Comparison of ENCODE assay signal across 11 cellular contexts in genomic region chr6:14035448-14035847, GRCh38.
A peak's percentile ranks its signal among the peaks of the same experiment; 100 is the strongest.
DNase-seq lines count a peak whose midpoint lies in the region; ATAC-seq and TF ChIP-seq lines count a peak whose summit lies in the region.
"Had no signal": no experiment of that assay in that cellular context is flagged by ENCODE, and none has a peak within 500 bp of the region (broad histone marks: within the 10 kb centered on the region; RNA-seq: fewer than 3 reads in every experiment).

No MANE protein-coding gene starts in this region.

- DNase-seq in BJ (ENCODE audit: low read depth) (peak; percentile 61), LoVo (ENCODE audit: low spot score) (peak; percentile 9), epithelial cell of esophagus (ENCODE audit: low read depth) (peak; percentile 53), mesothelial cell of epicardium (ENCODE audit: low spot score in 2 of 2, unreplicated experiment in 2 of 2) (no peak), spleen (no peak)
- DNase-seq in activated CD8-positive, alpha-beta T cell treated with anti-CD3 and anti-CD28 coated beads for 36 hours: no peak
- DNase-seq: activated gamma-delta T cell treated with Interleukin-2 at 50 U/mL for 16 hours, DMS79, transverse colon had no signal

- H3K4me3 ChIP-seq in BJ (ENCODE audit: low read depth, low read length) (no peak overlapping the region), epithelial cell of esophagus (ENCODE audit: low read length) (no peak overlapping the region), spleen (no peak overlapping the region)
- H3K4me3 ChIP-seq: transverse colon had no signal

- H3K27me3 ChIP-seq in BJ (ENCODE audit: control insufficient read depth, insufficient read depth, low read length): no peaks in the 10 kb centered on the region
- peaks cover 0 to 38% (median 0%) of the 10 kb centered on the region in 7 donors for H3K27me3 ChIP-seq in spleen (replicated peaks in 1 of 7)

- no peaks in the 10 kb centered on the region for H3K36me3 Mint-ChIP-seq in mesothelial cell of epicardium
- no peaks in the 10 kb centered on the region for H3K36me3 Mint-ChIP-seq in activated CD8-positive, alpha-beta T cell treated with anti-CD3 and anti-CD28 coated beads for 36 hours (ENCODE audit: low read depth)

- TF ChIP-seq CTCF in BJ (IDR thresholded peaks at IDR 0.05; ENCODE audit: insufficient read depth, low read depth, low read length): no peak
- TF ChIP-seq CTCF in epithelial cell of esophagus (IDR thresholded peaks at IDR 0.05; ENCODE audit: insufficient read depth, low read depth, low read length, missing control alignments): no peak
- no peak for TF ChIP-seq CTCF in mesothelial cell of epicardium (IDR thresholded peaks at IDR 0.05; ENCODE audit: unreplicated experiment)
- no peak for TF ChIP-seq CTCF in activated CD8-positive, alpha-beta T cell treated with anti-CD3 and anti-CD28 coated beads for 36 hours (IDR thresholded peaks at IDR 0.05)
- TF ChIP-seq CTCF in spleen (IDR thresholded peaks at IDR 0.05 in 8 of 11, conservative IDR thresholded peaks at IDR 0.05 in 3 of 11): no peak

- no peaks in the 10 kb centered on the region for H3K4me1 ChIP-seq in spleen
- H3K4me1 ChIP-seq: transverse colon had no signal

- H3K4me1 Mint-ChIP-seq in mesothelial cell of epicardium: peaks cover 30% of the 10 kb centered on the region
- H3K4me1 Mint-ChIP-seq in activated CD8-positive, alpha-beta T cell treated with anti-CD3 and anti-CD28 coated beads for 36 hours (ENCODE audit: low read depth): peaks cover 1% of the 10 kb centered on the region

- peak overlapping the region; percentile 72 for H3K27ac Mint-ChIP-seq in mesothelial cell of epicardium
- no peak overlapping the region for H3K27ac Mint-ChIP-seq in activated CD8-positive, alpha-beta T cell treated with anti-CD3 and anti-CD28 coated beads for 36 hours

- no peak overlapping the region for H3K4me3 Mint-ChIP-seq in mesothelial cell of epicardium
- no peak overlapping the region for H3K4me3 Mint-ChIP-seq in activated CD8-positive, alpha-beta T cell treated with anti-CD3 and anti-CD28 coated beads for 36 hours

- H3K9me3 ChIP-seq in spleen: no peaks in the 10 kb centered on the region
- H3K9me3 ChIP-seq: transverse colon had no signal

- POLR2A ChIA-PET in BJ (lab: Charles Lee): no interaction called here
- POLR2A ChIA-PET in activated CD8-positive, alpha-beta T cell treated with anti-CD3 and anti-CD28 coated beads for 36 hours (lab: Charles Lee): no interaction called here

- intact Hi-C loops in activated CD8-positive, alpha-beta T cell treated with anti-CD3 and anti-CD28 coated beads for 36 hours (cut with micrococcal nuclease): no loop called here
- intact Hi-C loops in spleen (cut with DNase I; ENCODE audit: low total_unique reads): no loop called here

- H3K9me3 Mint-ChIP-seq in mesothelial cell of epicardium: peaks cover 20% of the 10 kb centered on the region
- H3K9me3 Mint-ChIP-seq in activated CD8-positive, alpha-beta T cell treated with anti-CD3 and anti-CD28 coated beads for 36 hours: no peaks in the 10 kb centered on the region

- CTCF ChIA-PET in BJ (lab: Yijun Ruan, JAX): interaction anchor here (1.3 to 1.9 kb wide), 5 partner anchors 8 to 31 kb away, joined by 3 to 9 read pairs (median 4); no protein-coding TSS in a partner anchor
- CTCF ChIA-PET in activated CD8-positive, alpha-beta T cell treated with anti-CD3 and anti-CD28 coated beads for 36 hours (lab: Charles Lee): interaction anchor here (0.6 to 5.1 kb wide), 6 partner anchors 9 to 109 kb away, joined by 3 to 45 read pairs (median 4); no protein-coding TSS in a partner anchor

- H3K27me3 Mint-ChIP-seq in mesothelial cell of epicardium (ENCODE audit: low read depth): no peaks in the 10 kb centered on the region
- H3K27me3 Mint-ChIP-seq in activated CD8-positive, alpha-beta T cell treated with anti-CD3 and anti-CD28 coated beads for 36 hours: peaks cover 6% of the 10 kb centered on the region

- H3K36me3 ChIP-seq in BJ (ENCODE audit: control insufficient read depth, insufficient read depth, low read length) (no peaks in the 10 kb centered on the region), spleen (no peaks in the 10 kb centered on the region)
- H3K36me3 ChIP-seq: transverse colon had no signal

- 50 to 81% (median 72%) methylated on average over 5 of the region's 5 CpGs for WGBS in spleen, 5 donors

- no peak for TF ChIP-seq POLR2A in spleen (IDR thresholded peaks at IDR 0.05)

- no peak for ATAC-seq in activated CD8-positive, alpha-beta T cell treated with anti-CD3 and anti-CD28 coated beads for 36 hours
- ATAC-seq in HG02870 (IDR thresholded peaks at IDR 0.05; ENCODE audit: unreplicated experiment) (no peak), GM18519 (IDR thresholded peaks at IDR 0.05; ENCODE audit: low FRiP score, unreplicated experiment) (no peak)

- H3K27ac ChIP-seq in spleen: no peak overlapping the region
- H3K27ac ChIP-seq: transverse colon had no signal

Comparison
In these comparisons a context has a peak if more than half of its experiments do, and no peak if none do; other contexts are left out.
1. DNase-seq: peak in BJ (single experiment), LoVo (single experiment) and epithelial cell of esophagus (single experiment); none in mesothelial cell of epicardium (0 of 2), activated CD8-positive, alpha-beta T cell treated with anti-CD3 and anti-CD28 coated beads for 36 hours (single experiment) and spleen (single experiment).